8 cellular contexts compared by ENCODE assay signal in the genomic region with DNA sequence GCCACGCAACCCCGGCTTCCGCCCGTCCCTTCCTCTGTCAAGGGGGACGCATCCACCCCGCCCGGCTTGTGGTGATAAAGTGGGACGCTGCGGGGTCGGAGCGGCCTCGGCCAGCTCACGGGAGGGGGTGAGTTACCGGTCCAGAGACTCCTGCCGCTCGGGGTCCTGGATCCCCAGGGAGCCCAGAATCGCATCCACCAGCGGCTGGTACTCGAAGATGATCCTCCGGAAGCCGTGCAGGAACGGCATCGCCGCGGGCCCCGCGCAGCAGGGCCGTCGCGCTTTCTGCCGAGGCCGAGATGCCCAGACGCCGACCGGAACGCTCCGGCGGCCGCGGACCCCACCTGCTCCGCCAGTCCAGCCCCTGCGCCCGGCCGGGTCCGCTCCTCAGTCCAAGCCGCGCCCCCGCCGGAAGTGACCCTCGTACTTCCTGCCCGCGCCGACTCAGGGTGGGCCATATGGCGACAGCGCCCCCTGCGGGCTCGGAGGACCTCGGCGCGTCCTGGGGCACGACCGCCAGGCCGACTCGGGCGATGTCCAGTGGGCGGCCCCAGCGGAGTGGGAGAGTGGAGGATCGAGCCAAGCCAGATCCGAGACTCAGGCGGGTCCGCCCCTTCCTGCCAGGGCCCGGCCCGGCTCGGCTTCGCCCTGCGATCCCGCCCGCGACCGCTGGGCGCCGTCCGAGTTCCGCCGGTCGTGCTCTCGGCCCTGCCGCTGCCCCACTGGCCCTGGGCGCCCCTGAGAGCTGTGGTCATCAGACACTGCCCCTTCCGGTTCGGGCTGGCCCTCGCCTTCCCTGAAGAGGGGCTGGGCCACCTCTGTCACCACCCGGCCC. TPM values are rescaled to one million over a fixed set of nuclear protein-coding genes. Genes with fewer than 3 reads are reported as not detected.
DNase-seq lines count a peak whose midpoint lies in the region; ATAC-seq and TF ChIP-seq lines count a peak whose summit lies in the region.

ASB6 (minus strand) TSS at position 401 of the 835 bp plus-strand sequence; CDS start at position 249, 152 bp downstream.

- DNase-seq in AG10803 (ENCODE audit: low read depth), result peak; percentile 97
- peak; percentile 62 for DNase-seq in NCI-H446 treated with DMSO at 0.1 percent for 48 hours (lab: John Stamatoyannopoulos, UW)
- DNase-seq in activated CD4-positive, CD25-positive, alpha-beta regulatory T cell treated with anti-CD3 and anti-CD28 coated beads, Interleukin-2, amount 50 U/mL, for 72 hours, result peak; percentile 100
- peak; percentile 96 for DNase-seq in cerebellum (ENCODE audit: low spot score)
- DNase-seq in kidney epithelial cell (ENCODE audit: low read depth), result peak; percentile 49
- DNase-seq in stimulated activated CD4-positive, alpha-beta T cell treated with anti-CD3 and anti-CD28 coated beads, Interleukin-15, amount 100 ng/mL, for 48 hours (ENCODE audit: low read depth in 2 of 2), result peak; percentile 92 to 93

- H3K4me3 ChIP-seq in AG10803 (ENCODE audit: low read length) (peak within 1 kb of the TSS; percentile 87), kidney epithelial cell (ENCODE audit: low read depth, low read length) (peak within 1 kb of the TSS; percentile 97)

- TF ChIP-seq CTCF in AG10803 (conservative IDR thresholded peaks at IDR 0.05; ENCODE audit: low read length) (peak; percentile 55), kidney epithelial cell (IDR thresholded peaks at IDR 0.05; ENCODE audit: insufficient read depth, low read length, poor library complexity, severe bottlenecking) (peak; percentile 71)

- ATAC-seq in GM18909 (IDR thresholded peaks at IDR 0.05; ENCODE audit: poor library complexity, unreplicated experiment) (peak; percentile 89), HG03196 (IDR thresholded peaks at IDR 0.05; ENCODE audit: unreplicated experiment) (peak; percentile 87)

- H3K36me3 ChIP-seq in kidney epithelial cell (ENCODE audit: control insufficient read depth, insufficient read depth, low read length), result no peaks in the 10 kb centered on the region

- no peaks in the 10 kb centered on the region for H3K27me3 ChIP-seq in kidney epithelial cell (ENCODE audit: control insufficient read depth, insufficient read depth, low read length)

RNA-seq across cellular contexts. Expression of gene ASB6, which starts in this region (rescaled TPM):
- 14.5 TPM for total RNA-seq in cerebellum
- total RNA-seq in kidney epithelial cell, result 27.0 and 32.0 TPM in 2 replicates

Comparison
In these comparisons a context has a peak if more than half of its experiments do, and no peak if none do; other contexts are left out.
1. Peak in every context shown above with its lines: DNase-seq, ATAC-seq and H3K4me3 ChIP-seq.
2. DNase-seq: peak in every context shown above with its lines; median percentile 100 in activated CD4-positive, CD25-positive, alpha-beta regulatory T cell treated with anti-CD3 and anti-CD28 coated beads, Interleukin-2, amount 50 U/mL, for 72 hours; 97 in AG10803; 96 in cerebellum; 92 in stimulated activated CD4-positive, alpha-beta T cell treated with anti-CD3 and anti-CD28 coated beads, Interleukin-15, amount 100 ng/mL, for 48 hours; 62 in NCI-H446 treated with DMSO at 0.1 percent for 48 hours; 49 in kidney epithelial cell.